8 cellular contexts compared by ENCODE assay signal in genomic region chr5:38453506-38453905, GRCh38.
DNase-seq lines count a peak whose midpoint lies in the region; ATAC-seq and TF ChIP-seq lines count a peak whose summit lies in the region.

No MANE protein-coding gene starts in this region.

- no peak for DNase-seq in activated CD4-positive, CD25-positive, alpha-beta regulatory T cell (lab: John Stamatoyannopoulos, UW)
- peak; percentile 9 for DNase-seq in T-helper 9 cell
- peak in 9 of 10 donors; percentile 13 to 86 (median 73) for DNase-seq in naive thymus-derived CD8-positive, alpha-beta T cell
- DNase-seq in NCI-H1092 treated with DMSO at 0.1 percent for 48 hours (lab: John Stamatoyannopoulos, UW): no peak
- no peak for DNase-seq in glutamatergic neuron

- peak overlapping the region; percentile 16 to 86 (median 52) for H3K4me3 Mint-ChIP-seq in naive thymus-derived CD8-positive, alpha-beta T cell
- no peak overlapping the region for H3K4me3 Mint-ChIP-seq in glutamatergic neuron (ENCODE audit: unreplicated experiment)

- TF ChIP-seq CTCF in glutamatergic neuron (IDR thresholded peaks at IDR 0.05; ENCODE audit: partially characterized antibody, unreplicated experiment): no peak

- peaks cover 59 to 89% (median 72%) of the 10 kb centered on the region in 5 donors for H3K27me3 Mint-ChIP-seq in naive thymus-derived CD8-positive, alpha-beta T cell
- peaks cover 2% of the 10 kb centered on the region for H3K27me3 Mint-ChIP-seq in glutamatergic neuron (ENCODE audit: unreplicated experiment)

- H3K4me1 Mint-ChIP-seq in naive thymus-derived CD8-positive, alpha-beta T cell: peaks cover 23 to 48% (median 39%) of the 10 kb centered on the region in 4 donors
- peaks cover 5% of the 10 kb centered on the region for H3K4me1 Mint-ChIP-seq in glutamatergic neuron (ENCODE audit: low read depth, unreplicated experiment)

- peak overlapping the region in 6 of 10 donors; percentile 2 to 80 (median 24) for H3K27ac Mint-ChIP-seq in naive thymus-derived CD8-positive, alpha-beta T cell
- no peak overlapping the region for H3K27ac Mint-ChIP-seq in glutamatergic neuron (ENCODE audit: unreplicated experiment)

- POLR2A ChIA-PET in naive thymus-derived CD8-positive, alpha-beta T cell (lab: Charles Lee): interaction anchor here (1.3 kb wide), 1 partner anchor 11 kb away, joined by 4 read pairs; no protein-coding TSS in a partner anchor

- ATAC-seq in activated CD4-positive, CD25-positive, alpha-beta regulatory T cell treated with anti-CD3 and anti-CD28 coated beads, Interleukin-2, amount 50 U/mL, for 24 hours: peak; percentile 84
- ATAC-seq in HG03103 (IDR thresholded peaks at IDR 0.05; ENCODE audit: low read depth, unreplicated experiment) (peak; percentile 98), SK-N-SH treated with all-trans-retinoic acid at 6 μM for 48 hours (no peak)
- ATAC-seq in naive thymus-derived CD8-positive, alpha-beta T cell: peak; percentile 98 to 99

- peaks cover 0 to 2% (median 0%) of the 10 kb centered on the region in 9 donors for H3K9me3 Mint-ChIP-seq in naive thymus-derived CD8-positive, alpha-beta T cell
- H3K9me3 Mint-ChIP-seq in glutamatergic neuron (ENCODE audit: unreplicated experiment): peaks cover 3% of the 10 kb centered on the region

- H3K36me3 Mint-ChIP-seq in naive thymus-derived CD8-positive, alpha-beta T cell: no peaks in the 10 kb centered on the region
- peaks cover 4% of the 10 kb centered on the region for H3K36me3 Mint-ChIP-seq in glutamatergic neuron (ENCODE audit: unreplicated experiment)

TF ChIP-seq in SK-N-SH treated with all-trans-retinoic acid at 6 μM for 48 hours, 23 proteins besides CTCF, POLR2A, EP300 and RAD21:
- TF ChIP-seq ESRRG (CRISPR knock-in tag; IDR thresholded peaks at IDR 0.05) (no peak), GLIS3 (CRISPR knock-in tag; IDR thresholded peaks at IDR 0.05) (no peak), CREB5 (CRISPR knock-in tag; IDR thresholded peaks at IDR 0.05; ENCODE audit: low read depth) (no peak)

Comparison
In these comparisons a context has a peak if more than half of its experiments do, and no peak if none do; other contexts are left out.
1. DNase-seq: peak in T-helper 9 cell (single experiment) and naive thymus-derived CD8-positive, alpha-beta T cell (9 of 10); none in activated CD4-positive, CD25-positive, alpha-beta regulatory T cell (0 of 4), NCI-H1092 treated with DMSO at 0.1 percent for 48 hours (single experiment) and glutamatergic neuron (single experiment).